27 cellular contexts compared by ENCODE assay signal in genomic region chr2:144860421-144860820, GRCh38.
"Had no signal": no experiment of that assay in that cellular context is flagged by ENCODE, and none has a peak within 500 bp of the region (broad histone marks: within the 10 kb centered on the region; RNA-seq: fewer than 3 reads in every experiment).

No MANE protein-coding gene starts in this region.

- H3K27me3 Mint-ChIP-seq: activated CD4-positive, alpha-beta T cell treated with anti-CD3 and anti-CD28 coated beads for 36 hours; activated CD4-positive, alpha-beta T cell treated with anti-CD3 and anti-CD28 coated beads, Interleukin-2, amount 10 ng/mL, durations not matched to agents 7 days and 5 days; activated T-cell treated with anti-CD3 and anti-CD28 coated beads, Interleukin-2, amount 50 U/mL, for 24 hours; brain had no signal

- H3K27ac Mint-ChIP-seq: activated CD4-positive, alpha-beta T cell treated with anti-CD3 and anti-CD28 coated beads for 36 hours; activated CD4-positive, alpha-beta T cell treated with anti-CD3 and anti-CD28 coated beads, Interleukin-2, amount 10 ng/mL, durations not matched to agents 7 days and 5 days; activated CD8-positive, alpha-beta T cell treated with anti-CD3 and anti-CD28 coated beads, Interleukin-2, amount 10 ng/mL, durations not matched to agents 7 days and 5 days; activated naive CD4-positive, alpha-beta T cell treated with anti-CD3 and anti-CD28 coated beads for 36 hours; activated naive CD4-positive, alpha-beta T cell treated with anti-CD3 and anti-CD28 coated beads, Interleukin-2, amount 50 U/mL, for 72 hours; activated T-cell treated with anti-CD3 and anti-CD28 coated beads, Interleukin-2, amount 50 U/mL, for 24 hours had no signal

- H3K4me3 ChIP-seq: adrenal gland, Peyer's patch, SK-N-MC had no signal

- H3K9me3 Mint-ChIP-seq: activated CD4-positive, alpha-beta T cell treated with anti-CD3 and anti-CD28 coated beads, Interleukin-2, amount 10 ng/mL, durations not matched to agents 7 days and 5 days; activated naive CD4-positive, alpha-beta T cell treated with anti-CD3 and anti-CD28 coated beads for 36 hours; activated naive CD4-positive, alpha-beta T cell treated with anti-CD3 and anti-CD28 coated beads, Interleukin-2, amount 50 U/mL, for 72 hours; activated T-cell treated with anti-CD3 and anti-CD28 coated beads, Interleukin-2, amount 50 U/mL, for 24 hours; brain had no signal

- H3K4me3 Mint-ChIP-seq: activated CD4-positive, alpha-beta T cell treated with anti-CD3 and anti-CD28 coated beads for 36 hours; activated CD4-positive, alpha-beta T cell treated with anti-CD3 and anti-CD28 coated beads, Interleukin-2, amount 10 ng/mL, durations not matched to agents 7 days and 5 days; activated CD8-positive, alpha-beta T cell treated with anti-CD3 and anti-CD28 coated beads, Interleukin-2, amount 10 ng/mL, durations not matched to agents 7 days and 5 days; activated naive CD4-positive, alpha-beta T cell treated with anti-CD3 and anti-CD28 coated beads for 36 hours; activated T-cell treated with anti-CD3 and anti-CD28 coated beads, Interleukin-2, amount 50 U/mL, for 24 hours; brain had no signal

- H3K4me1 Mint-ChIP-seq: activated CD4-positive, alpha-beta T cell treated with anti-CD3 and anti-CD28 coated beads for 36 hours; activated CD4-positive, alpha-beta T cell treated with anti-CD3 and anti-CD28 coated beads, Interleukin-2, amount 10 ng/mL, durations not matched to agents 7 days and 5 days; brain had no signal

- DNase-seq: activated CD4-positive, alpha-beta T cell treated with anti-CD3 and anti-CD28 coated beads for 36 hours; activated CD4-positive, alpha-beta T cell treated with anti-CD3 and anti-CD28 coated beads, Interleukin-2, amount 10 ng/mL, durations not matched to agents 7 days and 5 days; activated CD4-positive, alpha-beta T cell treated with anti-CD3 and anti-CD28 coated beads, Interleukin-2, amount 50 U/mL, for 48 hours; activated CD8-positive, alpha-beta T cell treated with anti-CD3 and anti-CD28 coated beads, Interleukin-2, amount 10 ng/mL, durations not matched to agents 7 days and 5 days; activated gamma-delta T cell treated with Interleukin-2 at 50 U/mL for 16 hours; activated naive CD4-positive, alpha-beta T cell treated with anti-CD3 and anti-CD28 coated beads for 36 hours; activated T-cell treated with anti-CD3 and anti-CD28 coated beads, Interleukin-2, amount 50 U/mL, for 24 hours; adrenal gland; anterior cingulate cortex; caudate nucleus; Karpas-422; KBM-7; NCI-H1092; NCI-H1436 treated with DMSO at 0.1 percent for 48 hours; NCI-H1694 treated with DMSO at 0.1 percent for 48 hours; NCI-H2029; NCI-H510A; NCI-H526; NCI-H748 treated with DMSO at 0.1 percent for 48 hours; NK-92 treated with Interleukin-12 subunit alpha and Interleukin-12 subunit beta, amount 100 ng/mL, for 24 hours; PC-3; Peyer's patch; T1000 had no signal

- H3K27me3 ChIP-seq: adrenal gland, Peyer's patch had no signal

- H3K36me3 Mint-ChIP-seq: activated naive CD4-positive, alpha-beta T cell treated with anti-CD3 and anti-CD28 coated beads, Interleukin-2, amount 50 U/mL, for 72 hours; brain had no signal

- H3K36me3 ChIP-seq: adrenal gland, Peyer's patch had no signal

- ATAC-seq: activated CD4-positive, alpha-beta T cell treated with anti-CD3 and anti-CD28 coated beads for 36 hours; activated CD8-positive, alpha-beta T cell treated with anti-CD3 and anti-CD28 coated beads, Interleukin-2, amount 10 ng/mL, durations not matched to agents 7 days and 5 days; activated naive CD4-positive, alpha-beta T cell treated with anti-CD3 and anti-CD28 coated beads, Interleukin-2, amount 50 U/mL, for 72 hours; PC-3; Right ventricle myocardium inferior had no signal
